Comparison of ENCODE assay signal across 8 cellular contexts in genomic region chr5:177303121-177303924, GRCh38. TPM values are rescaled to one million over a fixed set of nuclear protein-coding genes. Genes with fewer than 3 reads are reported as not detected.
DNase-seq lines count a peak whose midpoint lies in the region; ATAC-seq and TF ChIP-seq lines count a peak whose summit lies in the region.

Gene PRELID1, plus strand, starts transcription at chr5:177303799. Its CDS starts 187 bp downstream, at chr5:177303986.
Gene RAB24, minus strand, starts transcription at chr5:177303719. Its CDS starts 431 bp downstream, at chr5:177303288.

- ATAC-seq in GM19328 (IDR thresholded peaks at IDR 0.05; ENCODE audit: unreplicated experiment) (peak; percentile 59), HG03520 (IDR thresholded peaks at IDR 0.05; ENCODE audit: unreplicated experiment) (peak; percentile 48)
- ATAC-seq in activated CD8-positive, alpha-beta memory T cell treated with anti-CD3 and anti-CD28 coated beads, Interleukin-2, amount 10 ng/mL, durations not matched to agents 7 days and 5 days: peak; percentile 57

- H3K27me3 Mint-ChIP-seq in CD14-positive monocyte (ENCODE audit: low read depth in 3 of 3) (peaks cover 0 to 2% (median 0%) of the 10 kb centered on the region in 3 donors), endodermal cell (ENCODE audit: insufficient read depth) (no peaks in the 10 kb centered on the region)
- no peaks in the 10 kb centered on the region for H3K27me3 Mint-ChIP-seq in activated CD8-positive, alpha-beta memory T cell treated with anti-CD3 and anti-CD28 coated beads, Interleukin-2, amount 10 ng/mL, durations not matched to agents 7 days and 5 days

- CTCF ChIA-PET in activated CD8-positive, alpha-beta memory T cell treated with anti-CD3 and anti-CD28 coated beads, Interleukin-2, amount 10 ng/mL, durations not matched to agents 7 days and 5 days (lab: Charles Lee): interaction anchor here (0.6 to 3.7 kb wide), 12 partner anchors 9 to 194 kb away, joined by 3 to 22 read pairs (median 4); partner anchors contain the start of genes MXD3 and PDLIM7

- TF ChIP-seq CTCF in CD14-positive monocyte (IDR thresholded peaks at IDR 0.05) (peak; percentile 47), endodermal cell (conservative IDR thresholded peaks at IDR 0.05) (peak; percentile 49)

- 0% methylated on average over 58 to 100 of the region's 100 CpGs for WGBS in endodermal cell (ENCODE audit: insufficient coverage in 1 of 2, insufficient read length in 1 of 2), 2 experiments
- 0% methylated on average over 86 to 95 of the region's 100 CpGs for WGBS in mesodermal cell (ENCODE audit: insufficient coverage in 2 of 2), 2 experiments

- H3K9me3 ChIP-seq in endodermal cell (ENCODE audit: control insufficient read depth, low read length) (no peaks in the 10 kb centered on the region), mesodermal cell (ENCODE audit: control insufficient read depth, low read length) (no peaks in the 10 kb centered on the region)

- H3K4me3 Mint-ChIP-seq in CD14-positive monocyte (peak within 1 kb of the TSS; percentile 93 to 96), endodermal cell (peak within 1 kb of the TSS; percentile 81)
- H3K4me3 Mint-ChIP-seq in activated CD8-positive, alpha-beta memory T cell treated with anti-CD3 and anti-CD28 coated beads, Interleukin-2, amount 10 ng/mL, durations not matched to agents 7 days and 5 days: peak within 1 kb of the TSS; percentile 89

- H3K27ac Mint-ChIP-seq in CD14-positive monocyte (peak within 1 kb of the TSS; percentile 91 to 99 (median 96)), endodermal cell (peak within 1 kb of the TSS; percentile 94)
- peak within 1 kb of the TSS; percentile 94 for H3K27ac Mint-ChIP-seq in activated CD8-positive, alpha-beta memory T cell treated with anti-CD3 and anti-CD28 coated beads, Interleukin-2, amount 10 ng/mL, durations not matched to agents 7 days and 5 days

- H3K4me3 ChIP-seq in endodermal cell (ENCODE audit: low read length) (peak within 1 kb of the TSS; percentile 99), mesodermal cell (ENCODE audit: extremely low read depth, insufficient read depth, low read length, poor library complexity, severe bottlenecking) (peak within 1 kb of the TSS; percentile 83)

- H3K9ac ChIP-seq in endodermal cell (ENCODE audit: extremely low read depth, low read length, poor library complexity, severe bottlenecking): peak within 1 kb of the TSS; percentile 91

- H3K9me3 Mint-ChIP-seq in CD14-positive monocyte: peaks cover 0 to 3% (median 0%) of the 10 kb centered on the region in 7 donors
- no peaks in the 10 kb centered on the region for H3K9me3 Mint-ChIP-seq in activated CD8-positive, alpha-beta memory T cell treated with anti-CD3 and anti-CD28 coated beads, Interleukin-2, amount 10 ng/mL, durations not matched to agents 7 days and 5 days (ENCODE audit: low read depth)
- H3K9me3 Mint-ChIP-seq in endodermal cell: no peaks in the 10 kb centered on the region

- H3K4me1 ChIP-seq in endodermal cell (ENCODE audit: control insufficient read depth, insufficient read depth, low read length): peaks cover 20% of the 10 kb centered on the region
- H3K4me1 ChIP-seq in mesodermal cell (ENCODE audit: control insufficient read depth, insufficient read depth, low read length, poor library complexity, severe bottlenecking): peaks cover 24% of the 10 kb centered on the region

- intact Hi-C loops in CD14-positive monocyte (cut with micrococcal nuclease): loop anchor here (5.0 to 10.0 kb wide), 4 partner anchors 166 to 849 kb away; partner anchors contain the start of genes NHP2 (in 1 of the 2), RNF44 (in 1 of the 2) and TMED9 (in 1 of the 2)

- no peaks in the 10 kb centered on the region for H3K27me3 ChIP-seq in endodermal cell (ENCODE audit: control insufficient read depth, insufficient read depth, low read length, poor library complexity, severe bottlenecking)

- H3K36me3 Mint-ChIP-seq in CD14-positive monocyte (peaks cover 46 to 62% of the 10 kb centered on the region in 2 donors), endodermal cell (ENCODE audit: low read depth) (peaks cover 29% of the 10 kb centered on the region)
- H3K36me3 Mint-ChIP-seq in activated CD8-positive, alpha-beta memory T cell treated with anti-CD3 and anti-CD28 coated beads, Interleukin-2, amount 10 ng/mL, durations not matched to agents 7 days and 5 days: peaks cover 59% of the 10 kb centered on the region

- DNase-seq in CD14-positive monocyte (ENCODE audit: low spot score) (peak; percentile 87), NOMO-1 treated with dmso at 0.1 percent for 144 hours (lab: John Stamatoyannopoulos, UW; ENCODE audit: unreplicated experiment) (peak; percentile 58), endodermal cell (peak; percentile 96)
- peak; percentile 91 for DNase-seq in activated CD8-positive, alpha-beta memory T cell treated with anti-CD3 and anti-CD28 coated beads, Interleukin-2, amount 10 ng/mL, durations not matched to agents 7 days and 5 days
- peak; percentile 72 to 77 for DNase-seq in stimulated activated CD8-positive, alpha-beta memory T cell treated with anti-CD3 and anti-CD28 coated beads, Interleukin-15, amount 100 ng/mL, for 4 hours (ENCODE audit: low read depth in 2 of 2)

- H3K4me1 Mint-ChIP-seq in CD14-positive monocyte (peaks cover 81% of the 10 kb centered on the region), endodermal cell (peaks cover 40% of the 10 kb centered on the region)
- H3K4me1 Mint-ChIP-seq in activated CD8-positive, alpha-beta memory T cell treated with anti-CD3 and anti-CD28 coated beads, Interleukin-2, amount 10 ng/mL, durations not matched to agents 7 days and 5 days: peaks cover 68% of the 10 kb centered on the region

- H3K36me3 ChIP-seq in endodermal cell (ENCODE audit: control insufficient read depth, insufficient read depth, low read length): peaks cover 55% of the 10 kb centered on the region
- H3K36me3 ChIP-seq in mesodermal cell (ENCODE audit: control insufficient read depth, insufficient read depth, low read length): peaks cover 41% of the 10 kb centered on the region

- H3K27ac ChIP-seq in endodermal cell (ENCODE audit: low read depth, low read length): no peak within 1 kb of the TSS
- H3K27ac ChIP-seq in mesodermal cell (ENCODE audit: low read depth, low read length, severe bottlenecking): peak within 1 kb of the TSS; percentile 67

RNA-seq across cellular contexts. Expression of gene PRELID1, which starts in this region (rescaled TPM):
- 100 to 1,000 TPM; 490 to 510 TPM for polyA plus RNA-seq in CD14-positive monocyte
- total RNA-seq in activated CD8-positive, alpha-beta memory T cell treated with anti-CD3 and anti-CD28 coated beads, Interleukin-2, amount 10 ng/mL, durations not matched to agents 7 days and 5 days: 100 to 1,000 TPM; 173 to 228 TPM
- 100 to 1,000 TPM; 157 to 165 TPM for total RNA-seq in endodermal cell
- 147 TPM for polyA plus RNA-seq in endodermal cell (2013, experiment 1 of 2)
- 149 TPM for polyA plus RNA-seq in endodermal cell (2013, experiment 2 of 2)
- polyA plus RNA-seq in mesodermal cell (2013, experiment 1 of 2): 207 TPM
- 180 TPM for polyA plus RNA-seq in mesodermal cell (2013, experiment 2 of 2)

RNA-seq across cellular contexts. Expression of gene RAB24, which starts in this region (rescaled TPM):
- polyA plus RNA-seq in CD14-positive monocyte: 10 to 100 TPM; 74.3 to 94.4 TPM
- 10 to 100 TPM; 40.5 to 50.8 TPM for total RNA-seq in activated CD8-positive, alpha-beta memory T cell treated with anti-CD3 and anti-CD28 coated beads, Interleukin-2, amount 10 ng/mL, durations not matched to agents 7 days and 5 days
- total RNA-seq in endodermal cell: 10 to 100 TPM; 13.8 to 25.1 TPM
- polyA plus RNA-seq in endodermal cell (2013, experiment 1 of 2): 18.1 TPM
- 16.1 TPM for polyA plus RNA-seq in endodermal cell (2013, experiment 2 of 2)
- 19.8 TPM for polyA plus RNA-seq in mesodermal cell (2013, experiment 1 of 2)
- polyA plus RNA-seq in mesodermal cell (2013, experiment 2 of 2): 17.9 TPM
